Comparison of ENCODE assay signal across 15 cellular contexts in genomic region chr5:2898661-2899060, GRCh38.
DNase-seq lines count a peak whose midpoint lies in the region; ATAC-seq and TF ChIP-seq lines count a peak whose summit lies in the region.
"Had no signal": no experiment of that assay in that cellular context is flagged by ENCODE, and none has a peak within 500 bp of the region (broad histone marks: within the 10 kb centered on the region; RNA-seq: fewer than 3 reads in every experiment).

No MANE protein-coding gene starts in this region.

- TF ChIP-seq EP300 in esophagus muscularis mucosa (IDR thresholded peaks at IDR 0.05), result no peak

- no peak overlapping the region for H3K9ac ChIP-seq in neuronal stem cell (ENCODE audit: low read depth, low read length, poor library complexity)

- H3K27me3 Mint-ChIP-seq in chondrocyte (ENCODE audit: low read depth) (no peaks in the 10 kb centered on the region), type B pancreatic cell (peaks cover 18% of the 10 kb centered on the region)

- H3K36me3 Mint-ChIP-seq in chondrocyte (ENCODE audit: low read depth) (no peaks in the 10 kb centered on the region), type B pancreatic cell (no peaks in the 10 kb centered on the region)
- H3K36me3 Mint-ChIP-seq: CD4-positive, alpha-beta memory T cell had no signal

- H3K27ac ChIP-seq in esophagus muscularis mucosa (replicated peaks in 1 of 4) (no peak overlapping the region), neuronal stem cell (replicated peaks; ENCODE audit: low read length) (no peak overlapping the region), body of pancreas (no peak overlapping the region)
- H3K27ac ChIP-seq: A549, C4-2B had no signal

- no peak overlapping the region for H3K14ac ChIP-seq in neuronal stem cell (ENCODE audit: low read length)

- no peak overlapping the region for H4K8ac ChIP-seq in neuronal stem cell (ENCODE audit: low read depth, low read length)

- H3K4me3 ChIP-seq in esophagus muscularis mucosa (no peak overlapping the region), neuronal stem cell (ENCODE audit: low read length in 2 of 2) (no peak overlapping the region), H7 (ENCODE audit: insufficient read depth, low read depth, low read length) (no peak overlapping the region), body of pancreas (no peak overlapping the region)
- H3K4me3 ChIP-seq: A549, GM23338, HAP-1 had no signal

- H3K36me3 ChIP-seq in esophagus muscularis mucosa (no peaks in the 10 kb centered on the region), neuronal stem cell (replicated peaks in 1 of 2; ENCODE audit: control insufficient read depth in 2 of 2, insufficient read depth in 2 of 2, low read length in 2 of 2) (no peaks in the 10 kb centered on the region), H7 (replicated peaks; ENCODE audit: control insufficient read depth, insufficient read depth, low read length) (no peaks in the 10 kb centered on the region), body of pancreas (replicated peaks in 1 of 2; ENCODE audit: insufficient read depth in 1 of 2, low read depth in 2 of 2) (no peaks in the 10 kb centered on the region)
- H3K36me3 ChIP-seq: BE2C, HAP-1 had no signal

- TF ChIP-seq CTCF in chondrocyte (IDR thresholded peaks at IDR 0.05), result no peak
- no peak for TF ChIP-seq CTCF in esophagus muscularis mucosa (IDR thresholded peaks at IDR 0.05)
- no peak for TF ChIP-seq CTCF in type B pancreatic cell (conservative IDR thresholded peaks at IDR 0.05)
- no peak for TF ChIP-seq CTCF in body of pancreas (IDR thresholded peaks at IDR 0.05)

- H3K18ac ChIP-seq in neuronal stem cell (ENCODE audit: low read length), result peak overlapping the region; percentile 75

- peak overlapping the region; percentile 74 for H2AK5ac ChIP-seq in neuronal stem cell (ENCODE audit: low read depth, low read length)

- H2AFZ ChIP-seq in neuronal stem cell (ENCODE audit: low read length), result no peak overlapping the region
- H2AFZ ChIP-seq: GM23338 had no signal

- H3K27ac Mint-ChIP-seq in chondrocyte (ENCODE audit: unreplicated experiment) (no peak overlapping the region), type B pancreatic cell (no peak overlapping the region)
- H3K27ac Mint-ChIP-seq: CD4-positive, alpha-beta memory T cell; GM23338 had no signal

- H2BK12ac ChIP-seq in neuronal stem cell (ENCODE audit: low read length), result no peak overlapping the region

- intact Hi-C loops in esophagus muscularis mucosa (cut with DNase I), result no loop called here
- intact Hi-C loops in body of pancreas (cut with DNase I), result no loop called here

- WGBS in esophagus muscularis mucosa, result 86% methylated on average over 2 of the region's 5 CpGs
- no CpG with 5 or more reads among the region's 5 CpGs for WGBS in neuronal stem cell (ENCODE audit: extremely low coverage in 2 of 2, insufficient read length in 2 of 2, insufficient replicate concordance in 1 of 2), 2 donors
- 33 to 71% methylated on average over 1 to 5 of the region's 5 CpGs for WGBS in body of pancreas, 2 donors

- no peak overlapping the region for H2BK5ac ChIP-seq in neuronal stem cell (ENCODE audit: low read length)

- no peak overlapping the region for H3K4me2 ChIP-seq in neuronal stem cell (ENCODE audit: insufficient read depth, low read length, poor library complexity, severe bottlenecking)
- H3K4me2 ChIP-seq: A549, GM23338 had no signal

- no peak for ATAC-seq in body of pancreas
- ATAC-seq: A549, GM23338 had no signal

- H3K23ac ChIP-seq in neuronal stem cell (ENCODE audit: low read depth, low read length, poor library complexity), result no peak overlapping the region

- no peaks in the 10 kb centered on the region for H3K79me1 ChIP-seq in neuronal stem cell (ENCODE audit: low read depth, low read length)

- H3K9me3 ChIP-seq in esophagus muscularis mucosa, result peaks cover 0 to 8% (median 0%) of the 10 kb centered on the region in 4 donors
- no peaks in the 10 kb centered on the region for H3K9me3 ChIP-seq in neuronal stem cell (replicated peaks in 1 of 2; ENCODE audit: control insufficient read depth in 2 of 2, insufficient read depth in 1 of 2, low read depth in 1 of 2, low read length in 2 of 2)
- H3K9me3 ChIP-seq in body of pancreas, result no peaks in the 10 kb centered on the region
- H3K9me3 ChIP-seq: A549, HAP-1 had no signal

- H3K9me3 Mint-ChIP-seq in chondrocyte (ENCODE audit: low read depth), result peaks cover 14% of the 10 kb centered on the region
- H3K9me3 Mint-ChIP-seq in type B pancreatic cell, result no peaks in the 10 kb centered on the region
- H3K9me3 Mint-ChIP-seq: GM23338 had no signal

- H3K4me3 Mint-ChIP-seq in chondrocyte (ENCODE audit: unreplicated experiment), result no peak overlapping the region
- no peak overlapping the region for H3K4me3 Mint-ChIP-seq in type B pancreatic cell
- H3K4me3 Mint-ChIP-seq: CD4-positive, alpha-beta memory T cell; GM23338 had no signal

- H2BK120ac ChIP-seq in neuronal stem cell (ENCODE audit: low read depth, low read length), result no peak overlapping the region

- H3K4me1 Mint-ChIP-seq in chondrocyte (ENCODE audit: low read depth), result no peaks in the 10 kb centered on the region
- H3K4me1 Mint-ChIP-seq in type B pancreatic cell (ENCODE audit: unreplicated experiment), result peaks cover 17% of the 10 kb centered on the region
- H3K4me1 Mint-ChIP-seq: CD4-positive, alpha-beta memory T cell; GM23338 had no signal

- no peak overlapping the region for H3K4ac ChIP-seq in neuronal stem cell (ENCODE audit: low read length)

- DNase-seq in chondrocyte (ENCODE audit: low spot score) (peak; percentile 82), esophagus muscularis mucosa (ENCODE audit: extremely low spot score) (peak; percentile 74), neuronal stem cell (ENCODE audit: low spot score) (no peak), type B pancreatic cell (ENCODE audit: extremely low spot score, unreplicated experiment) (peak; percentile 45), NCI-H524 treated with DMSO at 0.1 percent for 48 hours (lab: John Stamatoyannopoulos, UW) (no peak), H7 (no peak), body of pancreas (no peak)
- DNase-seq: BE2C; CD4-positive, alpha-beta memory T cell; DMS79; EL had no signal

- H3K4me1 ChIP-seq in esophagus muscularis mucosa, result no peaks in the 10 kb centered on the region
- H3K4me1 ChIP-seq in neuronal stem cell (ENCODE audit: control insufficient read depth in 2 of 2, insufficient read depth in 1 of 2, low read depth in 1 of 2, low read length in 2 of 2), result peaks cover 3% of the 10 kb centered on the region in 2 donors
- H3K4me1 ChIP-seq in body of pancreas, result no peaks in the 10 kb centered on the region
- H3K4me1 ChIP-seq: A549, BE2C, HAP-1 had no signal

- H3K27me3 ChIP-seq in esophagus muscularis mucosa, result peaks cover 0 to 6% (median 0%) of the 10 kb centered on the region in 4 donors
- no peaks in the 10 kb centered on the region for H3K27me3 ChIP-seq in neuronal stem cell (ENCODE audit: control insufficient read depth in 3 of 3, insufficient read depth in 3 of 3, low read depth in 1 of 3, low read length in 3 of 3)
- H3K27me3 ChIP-seq in H7 (ENCODE audit: control insufficient read depth, insufficient read depth, low read length), result no peaks in the 10 kb centered on the region
- H3K27me3 ChIP-seq in body of pancreas, result no peaks in the 10 kb centered on the region
- H3K27me3 ChIP-seq: BE2C had no signal

- H2BK15ac ChIP-seq in neuronal stem cell (ENCODE audit: low read length), result peak overlapping the region; percentile 21

- TF ChIP-seq POLR2A in esophagus muscularis mucosa (IDR thresholded peaks at IDR 0.05; ENCODE audit: low read depth) (no peak), body of pancreas (IDR thresholded peaks at IDR 0.05) (no peak)

- H4K91ac ChIP-seq in neuronal stem cell (ENCODE audit: low read depth, low read length, poor library complexity), result peak overlapping the region; percentile 38

Comparison
In these comparisons a context has a peak if more than half of its experiments do, and no peak if none do; other contexts are left out.
1. DNase-seq: peak in chondrocyte (single experiment), esophagus muscularis mucosa (single experiment) and type B pancreatic cell (single experiment); none in neuronal stem cell (single experiment), NCI-H524 treated with DMSO at 0.1 percent for 48 hours (single experiment), H7 (single experiment) and body of pancreas (0 of 4).